In genomic region chr13:32252812-32253440, GRCh38 we compare ENCODE assay signal across 27 cellular contexts.
A peak's percentile ranks its signal among the peaks of the same experiment; 100 is the strongest.
DNase-seq lines count a peak whose midpoint lies in the region; ATAC-seq and TF ChIP-seq lines count a peak whose summit lies in the region.
"Had no signal": no experiment of that assay in that cellular context is flagged by ENCODE, and none has a peak within 500 bp of the region (broad histone marks: within the 10 kb centered on the region; RNA-seq: fewer than 3 reads in every experiment).

No MANE protein-coding gene starts in this region.

- H3K27ac ChIP-seq in heart left ventricle = peak overlapping the region; percentile 69 to 93 (median 88)
- peak overlapping the region; percentile 93 for H3K27ac ChIP-seq in right cardiac atrium (ENCODE audit: low read length)
- H3K27ac ChIP-seq in psoas muscle = peak overlapping the region; percentile 71
- H3K27ac ChIP-seq in upper lobe of left lung = peak overlapping the region; percentile 79 to 85 (median 80)
- peak overlapping the region in 9 of 59 donors; percentile 4 to 78 (median 24) for H3K27ac ChIP-seq in dorsolateral prefrontal cortex
- peak overlapping the region in 1 of 4 donors; percentile 64 for H3K27ac ChIP-seq in Peyer's patch
- H3K27ac ChIP-seq: cardiac muscle cell, foreskin keratinocyte, neural progenitor cell had no signal

- peaks cover 0 to 74% (median 21%) of the 10 kb centered on the region in 9 donors for H3K36me3 ChIP-seq in heart left ventricle
- H3K36me3 ChIP-seq in psoas muscle (ENCODE audit: insufficient read depth in 1 of 2, low read depth in 1 of 2) = peaks cover 0 to 41% of the 10 kb centered on the region in 2 donors
- peaks cover 0 to 10% (median 4%) of the 10 kb centered on the region in 4 donors for H3K36me3 ChIP-seq in upper lobe of left lung
- H3K36me3 ChIP-seq in Peyer's patch = no peaks in the 10 kb centered on the region
- H3K36me3 ChIP-seq: cardiac muscle cell, neural progenitor cell, uterus had no signal

- H3K4me1 ChIP-seq in heart left ventricle (peaks cover 0 to 53% (median 21%) of the 10 kb centered on the region in 12 donors), right cardiac atrium (ENCODE audit: control insufficient read depth, insufficient read depth, low read length) (peaks cover 5% of the 10 kb centered on the region), psoas muscle (peaks cover 16% of the 10 kb centered on the region), upper lobe of left lung (peaks cover 13 to 28% (median 20%) of the 10 kb centered on the region in 4 donors), Peyer's patch (no peaks in the 10 kb centered on the region)
- H3K4me1 ChIP-seq: neural progenitor cell, uterus had no signal

- no peaks in the 10 kb centered on the region for H3K27me3 ChIP-seq in heart left ventricle
- no peaks in the 10 kb centered on the region for H3K27me3 ChIP-seq in right cardiac atrium (ENCODE audit: control insufficient read depth, insufficient read depth)
- no peaks in the 10 kb centered on the region for H3K27me3 ChIP-seq in psoas muscle (ENCODE audit: insufficient read depth in 3 of 3, low read length in 2 of 3)
- H3K27me3 ChIP-seq in upper lobe of left lung = no peaks in the 10 kb centered on the region
- H3K27me3 ChIP-seq in dorsolateral prefrontal cortex = no peaks in the 10 kb centered on the region
- H3K27me3 ChIP-seq in Peyer's patch = no peaks in the 10 kb centered on the region
- H3K27me3 ChIP-seq: cardiac muscle cell, foreskin keratinocyte, neural progenitor cell, uterus had no signal

- 70 to 84% (median 77%) methylated on average over 4 of the region's 4 CpGs for WGBS in heart left ventricle, 4 donors
- WGBS in right cardiac atrium = 77% methylated on average over 4 of the region's 4 CpGs
- WGBS in psoas muscle, 3 donors = 62 to 82% (median 68%) methylated on average over 4 of the region's 4 CpGs
- 68 to 75% methylated on average over 4 of the region's 4 CpGs for WGBS in upper lobe of left lung, 2 donors

- no peak for TF ChIP-seq EP300 in upper lobe of left lung (IDR thresholded peaks at IDR 0.05)

- no peak for DNase-seq in heart left ventricle
- DNase-seq in Right ventricle myocardium superior = no peak
- DNase-seq in right cardiac atrium = no peak
- DNase-seq in psoas muscle = no peak
- no peak for DNase-seq in upper lobe of left lung
- no peak for DNase-seq in dorsolateral prefrontal cortex
- no peak for DNase-seq in Peyer's patch
- DNase-seq in HUDEP-2 (lab: John Stamatoyannopoulos, UW; ENCODE audit: unreplicated experiment in 76 of 76) = no peak
- DNase-seq: activated CD4-positive, alpha-beta T cell treated with anti-CD3 and anti-CD28 coated beads for 1 hour; activated CD8-positive, alpha-beta T cell treated with anti-CD3 and anti-CD28 coated beads, Interleukin-2, amount 10 ng/mL, durations not matched to agents 7 days and 5 days; AML-193; CD8-positive, alpha-beta T cell; cortex of kidney; EL; endodermal cell; foreskin keratinocyte; hippocampal formation; NCI-H1436; NCI-H2081 treated with DMSO at 0.1 percent for 48 hours; NCI-H226; NCI-H748 treated with DMSO at 0.1 percent for 48 hours; T-helper 1 cell; uterus had no signal

- intact Hi-C loops in heart left ventricle (cut with DNase I) (loop anchor here in 3 of 10 donors (5.0 kb wide), 2 partner anchors 34 to 44 kb away; no protein-coding TSS in a partner anchor), Right ventricle myocardium superior (cut with DNase I) (no loop called here), right cardiac atrium (cut with DNase I) (loop anchor here in 1 of 4 donors (5.0 kb wide), 1 partner anchor 59 kb away; no protein-coding TSS in a partner anchor), psoas muscle (cut with DNase I) (no loop called here), dorsolateral prefrontal cortex (cut with DNase I) (no loop called here)

- no peaks in the 10 kb centered on the region for H3K9me3 ChIP-seq in heart left ventricle
- H3K9me3 ChIP-seq in right cardiac atrium (ENCODE audit: control insufficient read depth, low read length) = no peaks in the 10 kb centered on the region
- H3K9me3 ChIP-seq in psoas muscle = no peaks in the 10 kb centered on the region
- no peaks in the 10 kb centered on the region for H3K9me3 ChIP-seq in upper lobe of left lung
- H3K9me3 ChIP-seq in Peyer's patch = no peaks in the 10 kb centered on the region
- H3K9me3 ChIP-seq: mucosa of descending colon, uterus had no signal

- TF ChIP-seq CTCF in heart left ventricle (IDR thresholded peaks at IDR 0.05) (no peak), psoas muscle (IDR thresholded peaks at IDR 0.05) (no peak), upper lobe of left lung (IDR thresholded peaks at IDR 0.05) (no peak), dorsolateral prefrontal cortex (IDR thresholded peaks at IDR 0.05 in 54 of 56, conservative IDR thresholded peaks at IDR 0.05 in 2 of 56; ENCODE audit: low read depth in 1 of 56, partially characterized antibody in 56 of 56) (no peak), Peyer's patch (IDR thresholded peaks at IDR 0.05) (no peak)

- TF ChIP-seq POLR2A in heart left ventricle (IDR thresholded peaks at IDR 0.05) (no peak), upper lobe of left lung (IDR thresholded peaks at IDR 0.05) (no peak), Peyer's patch (IDR thresholded peaks at IDR 0.05) (no peak)

- H3K4me3 ChIP-seq in heart left ventricle (no peak overlapping the region), right cardiac atrium (ENCODE audit: low read length) (no peak overlapping the region), psoas muscle (no peak overlapping the region), upper lobe of left lung (no peak overlapping the region), dorsolateral prefrontal cortex (no peak overlapping the region), Peyer's patch (no peak overlapping the region)
- H3K4me3 ChIP-seq: cardiac muscle cell, GM12878, mucosa of descending colon, neural progenitor cell, uterus had no signal

- ATAC-seq in heart left ventricle (peak in 2 of 4 donors; percentile 20 to 26), Right ventricle myocardium superior (ENCODE audit: poor library complexity) (no peak), right cardiac atrium (peak in 1 of 2 donors; percentile 26), psoas muscle (peak; percentile 45 to 76 (median 63)), upper lobe of left lung (ENCODE audit: low FRiP score in 2 of 2) (no peak)
- ATAC-seq: activated CD8-positive, alpha-beta T cell treated with anti-CD3 and anti-CD28 coated beads, Interleukin-2, amount 10 ng/mL, durations not matched to agents 7 days and 5 days; CD8-positive, alpha-beta T cell; foreskin keratinocyte; GM12878 had no signal

Comparison
In these comparisons a context has a peak if more than half of its experiments do, and no peak if none do; other contexts are left out.
1. ATAC-seq: peak in psoas muscle (4 of 4); none in Right ventricle myocardium superior (single experiment) and upper lobe of left lung (0 of 2).